ENCODE assay signal across 27 cellular contexts in the genomic region with DNA sequence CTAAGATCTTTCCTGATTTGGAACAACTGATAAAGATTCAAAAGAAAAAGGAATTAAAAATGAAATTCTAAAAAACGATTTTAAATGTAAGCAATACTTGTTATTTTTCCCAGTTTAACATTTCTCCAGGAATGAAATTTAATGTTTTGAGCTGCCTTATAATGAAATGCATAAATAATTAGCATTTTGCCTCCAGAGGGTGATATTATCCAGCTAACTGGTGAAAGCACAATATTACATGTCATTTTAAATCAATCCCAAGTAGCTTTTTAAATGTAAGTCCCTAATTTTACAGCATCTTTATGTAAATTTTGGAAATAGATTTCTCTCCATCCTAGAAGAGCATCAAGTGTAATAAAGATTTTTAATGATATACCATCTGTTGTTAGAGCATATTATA.
"Had no signal": no experiment of that assay in that cellular context is flagged by ENCODE, and none has a peak within 500 bp of the region (broad histone marks: within the 10 kb centered on the region; RNA-seq: fewer than 3 reads in every experiment).

No MANE protein-coding gene starts in this region.

- H3K27me3 ChIP-seq: ascending aorta, body of pancreas, MG63, Peyer's patch had no signal

- H3K9me3 ChIP-seq: ascending aorta, body of pancreas, MG63, Peyer's patch had no signal

- DNase-seq: activated CD4-positive, alpha-beta T cell treated with anti-CD3 and anti-CD28 coated beads for 48 hours; activated CD4-positive, alpha-beta T cell treated with anti-CD3 and anti-CD28 coated beads, Interleukin-2, amount 50 U/mL, for 4 hours; activated CD4-positive, CD25-positive, alpha-beta regulatory T cell treated with anti-CD3 and anti-CD28 coated beads, Interleukin-2, amount 50 U/mL, for 72 hours; activated CD8-positive, alpha-beta memory T cell treated with anti-CD3 and anti-CD28 coated beads, Interleukin-2, amount 10 ng/mL, durations not matched to agents 7 days and 5 days; activated effector memory CD4-positive, alpha-beta T cell treated with Interleukin-2 at 50 U/mL for 16 hours; activated naive CD4-positive, alpha-beta T cell; activated T-cell treated with anti-CD3 and anti-CD28 coated beads, Interleukin-2, amount 50 U/mL, for 24 hours; body of pancreas; central memory CD4-positive, alpha-beta T cell; KG1; MG63; MV-4-11; NCI-H1092 treated with DMSO at 0.1 percent for 48 hours; NCI-H1436; NCI-H187; NCI-H2081; NCI-H510A treated with DMSO at 0.1 percent for 48 hours; Peyer's patch; SHP77; SW 1271 had no signal

- H3K4me1 ChIP-seq: ascending aorta, body of pancreas, Peyer's patch had no signal

- H3K4me3 Mint-ChIP-seq: activated CD8-positive, alpha-beta memory T cell treated with anti-CD3 and anti-CD28 coated beads, Interleukin-2, amount 10 ng/mL, durations not matched to agents 7 days and 5 days; activated naive CD4-positive, alpha-beta T cell treated with anti-CD3 and anti-CD28 coated beads, Interleukin-2, amount 50 U/mL, for 24 hours; activated T-cell treated with anti-CD3 and anti-CD28 coated beads, Interleukin-2, amount 50 U/mL, for 24 hours; activated T-helper 1 cell treated with anti-CD3 and anti-CD28 coated beads, Interleukin-12 subunit alpha, Interleukin-12 subunit beta, Interleukin-2, Interleukin-4 antibody, amounts not matched to agents 30 ng/mL and 10 ng/mL and 1 ng/mL, durations not matched to agents 14 hours and 24 hours and 36 hours; T-helper 1 cell treated with Interleukin-12 subunit alpha and Interleukin-12 subunit beta and Interleukin-4 antibody, amounts not matched to agents 30 μg/mL and 1 μg/mL, for 36 hours; WTC11 had no signal

- H3K9me3 Mint-ChIP-seq: activated T-cell treated with anti-CD3 and anti-CD28 coated beads, Interleukin-2, amount 50 U/mL, for 24 hours; activated T-helper 1 cell treated with anti-CD3 and anti-CD28 coated beads, Interleukin-12 subunit alpha, Interleukin-12 subunit beta, Interleukin-2, Interleukin-4 antibody, amounts not matched to agents 30 ng/mL and 10 ng/mL and 1 ng/mL, durations not matched to agents 14 hours and 24 hours and 36 hours; T-helper 1 cell treated with Interleukin-12 subunit alpha and Interleukin-12 subunit beta and Interleukin-4 antibody, amounts not matched to agents 30 μg/mL and 1 μg/mL, for 36 hours had no signal

- H3K4me1 Mint-ChIP-seq: WTC11 had no signal

- H3K27ac Mint-ChIP-seq: activated CD8-positive, alpha-beta memory T cell treated with anti-CD3 and anti-CD28 coated beads, Interleukin-2, amount 10 ng/mL, durations not matched to agents 7 days and 5 days; activated naive CD4-positive, alpha-beta T cell treated with anti-CD3 and anti-CD28 coated beads, Interleukin-2, amount 50 U/mL, for 24 hours; activated T-cell treated with anti-CD3 and anti-CD28 coated beads, Interleukin-2, amount 50 U/mL, for 24 hours; activated T-helper 1 cell treated with anti-CD3 and anti-CD28 coated beads, Interleukin-12 subunit alpha, Interleukin-12 subunit beta, Interleukin-2, Interleukin-4 antibody, amounts not matched to agents 30 ng/mL and 10 ng/mL and 1 ng/mL, durations not matched to agents 14 hours and 24 hours and 36 hours; T-helper 1 cell treated with Interleukin-12 subunit alpha and Interleukin-12 subunit beta and Interleukin-4 antibody, amounts not matched to agents 30 μg/mL and 1 μg/mL, for 36 hours; WTC11 had no signal

- H3K36me3 ChIP-seq: ascending aorta, MG63, Peyer's patch had no signal

- FAIRE-seq: bronchial epithelial cell had no signal

- H3K36me3 Mint-ChIP-seq: activated CD8-positive, alpha-beta memory T cell treated with anti-CD3 and anti-CD28 coated beads, Interleukin-2, amount 10 ng/mL, durations not matched to agents 7 days and 5 days; activated naive CD4-positive, alpha-beta T cell treated with anti-CD3 and anti-CD28 coated beads, Interleukin-2, amount 50 U/mL, for 24 hours had no signal

- H3K27me3 Mint-ChIP-seq: activated CD8-positive, alpha-beta memory T cell treated with anti-CD3 and anti-CD28 coated beads, Interleukin-2, amount 10 ng/mL, durations not matched to agents 7 days and 5 days; activated naive CD4-positive, alpha-beta T cell treated with anti-CD3 and anti-CD28 coated beads, Interleukin-2, amount 50 U/mL, for 24 hours; activated T-cell treated with anti-CD3 and anti-CD28 coated beads, Interleukin-2, amount 50 U/mL, for 24 hours had no signal

- H3K27ac ChIP-seq: body of pancreas, Peyer's patch, RWPE1 had no signal

- H3K4me3 ChIP-seq: ascending aorta, body of pancreas, MG63, Peyer's patch had no signal

- ATAC-seq: body of pancreas, WTC11 had no signal
